ENCODE assay signal across 14 cellular contexts in genomic region chr13:73954808-73955207, GRCh38.
DNase-seq lines count a peak whose midpoint lies in the region; ATAC-seq and TF ChIP-seq lines count a peak whose summit lies in the region.
"Had no signal": no experiment of that assay in that cellular context is flagged by ENCODE, and none has a peak within 500 bp of the region (broad histone marks: within the 10 kb centered on the region; RNA-seq: fewer than 3 reads in every experiment).

No MANE protein-coding gene starts in this region.

- H3K36me3 ChIP-seq in gastroesophageal sphincter, result no peaks in the 10 kb centered on the region
- no peaks in the 10 kb centered on the region for H3K36me3 ChIP-seq in thyroid gland
- H3K36me3 ChIP-seq: brain microvascular endothelial cell, SJSA1 had no signal

- POLR2A ChIA-PET in activated CD4-positive, alpha-beta T cell treated with anti-CD3 and anti-CD28 coated beads for 36 hours (lab: Charles Lee), result no interaction called here

- WGBS in gastroesophageal sphincter (ENCODE audit: low coverage in 1 of 2), 2 donors, result 83 to 96% methylated on average over 1 of the region's 1 CpG
- WGBS in thyroid gland, 2 donors, result 96 to 100% methylated on average over 1 of the region's 1 CpG

- peak; percentile 80 for ATAC-seq in GM19043 (IDR thresholded peaks at IDR 0.05; ENCODE audit: low read depth, unreplicated experiment)
- peak; percentile 71 for ATAC-seq in GM21737 (IDR thresholded peaks at IDR 0.05; ENCODE audit: unreplicated experiment)
- peak; percentile 82 for ATAC-seq in HG03135 (IDR thresholded peaks at IDR 0.05; ENCODE audit: unreplicated experiment)
- ATAC-seq in stimulated activated naive B cell treated with anti-CD40 and anti-IgM and Interleukin-4, amounts not matched to agents 10 μg/mL and 1 μg/mL and 100 μg/mL, for 72 hours (replicated peaks), result peak; percentile 38 to 46
- ATAC-seq in gastroesophageal sphincter, result no peak
- ATAC-seq in activated CD4-positive, alpha-beta T cell treated with anti-CD3 and anti-CD28 coated beads for 36 hours, result no peak

- no peaks in the 10 kb centered on the region for H3K9me3 ChIP-seq in gastroesophageal sphincter
- no peaks in the 10 kb centered on the region for H3K9me3 ChIP-seq in thyroid gland
- H3K9me3 ChIP-seq: SJSA1 had no signal

- peaks cover 2 to 11% of the 10 kb centered on the region in 2 donors for H3K36me3 Mint-ChIP-seq in stimulated activated naive B cell treated with anti-CD40 and anti-IgM and Interleukin-4, amounts not matched to agents 10 μg/mL and 1 μg/mL and 100 μg/mL, for 72 hours
- H3K36me3 Mint-ChIP-seq in activated CD4-positive, alpha-beta T cell treated with anti-CD3 and anti-CD28 coated beads for 36 hours (ENCODE audit: low read depth), result peaks cover 6% of the 10 kb centered on the region

- no peaks in the 10 kb centered on the region for H3K9me3 Mint-ChIP-seq in stimulated activated naive B cell treated with anti-CD40 and anti-IgM and Interleukin-4, amounts not matched to agents 10 μg/mL and 1 μg/mL and 100 μg/mL, for 72 hours
- no peaks in the 10 kb centered on the region for H3K9me3 Mint-ChIP-seq in activated CD4-positive, alpha-beta T cell treated with anti-CD3 and anti-CD28 coated beads for 36 hours (ENCODE audit: low read depth)

- no peak for TF ChIP-seq POLR2A in gastroesophageal sphincter (IDR thresholded peaks at IDR 0.05)
- no peak for TF ChIP-seq POLR2A in thyroid gland (IDR thresholded peaks at IDR 0.05)

- DNase-seq in stimulated activated naive B cell treated with anti-CD40 and anti-IgM and Interleukin-4, amounts not matched to agents 10 μg/mL and 1 μg/mL and 100 μg/mL, for 72 hours, result no peak
- no peak for DNase-seq in thyroid gland
- DNase-seq in NCI-H1694 treated with DMSO at 0.1 percent for 48 hours (lab: John Stamatoyannopoulos, UW), result no peak
- no peak for DNase-seq in activated CD4-positive, alpha-beta T cell treated with anti-CD3 and anti-CD28 coated beads for 36 hours
- DNase-seq: brain microvascular endothelial cell; CD4-positive, CD25-positive, alpha-beta regulatory T cell; GF-D8; MV-4-11; posterior cingulate gyrus had no signal

- H3K27me3 ChIP-seq in gastroesophageal sphincter (no peaks in the 10 kb centered on the region), thyroid gland (no peaks in the 10 kb centered on the region)
- H3K27me3 ChIP-seq: brain microvascular endothelial cell, SJSA1 had no signal

- CTCF ChIA-PET in activated CD4-positive, alpha-beta T cell treated with anti-CD3 and anti-CD28 coated beads for 36 hours (lab: Charles Lee), result no interaction called here

- intact Hi-C loops in thyroid gland (cut with DNase I), result no loop called here
- intact Hi-C loops in activated CD4-positive, alpha-beta T cell treated with anti-CD3 and anti-CD28 coated beads for 36 hours (cut with DNase I, micrococcal nuclease), result no loop called here

- H3K27ac Mint-ChIP-seq in stimulated activated naive B cell treated with anti-CD40 and anti-IgM and Interleukin-4, amounts not matched to agents 10 μg/mL and 1 μg/mL and 100 μg/mL, for 72 hours, result no peak overlapping the region
- no peak overlapping the region for H3K27ac Mint-ChIP-seq in activated CD4-positive, alpha-beta T cell treated with anti-CD3 and anti-CD28 coated beads for 36 hours
- H3K27ac Mint-ChIP-seq: CD4-positive, CD25-positive, alpha-beta regulatory T cell had no signal

- H3K27ac ChIP-seq in gastroesophageal sphincter (no peak overlapping the region), thyroid gland (no peak overlapping the region)
- H3K27ac ChIP-seq: brain microvascular endothelial cell, SJSA1 had no signal

- TF ChIP-seq EP300 in gastroesophageal sphincter (IDR thresholded peaks at IDR 0.05), result no peak

- peaks cover 24 to 30% of the 10 kb centered on the region in 2 donors for H3K4me1 Mint-ChIP-seq in stimulated activated naive B cell treated with anti-CD40 and anti-IgM and Interleukin-4, amounts not matched to agents 10 μg/mL and 1 μg/mL and 100 μg/mL, for 72 hours
- peaks cover 55% of the 10 kb centered on the region for H3K4me1 Mint-ChIP-seq in activated CD4-positive, alpha-beta T cell treated with anti-CD3 and anti-CD28 coated beads for 36 hours

- TF ChIP-seq CTCF in gastroesophageal sphincter (IDR thresholded peaks at IDR 0.05), result no peak
- no peak for TF ChIP-seq CTCF in thyroid gland (IDR thresholded peaks at IDR 0.05)

- H3K4me3 ChIP-seq in gastroesophageal sphincter, result no peak overlapping the region
- no peak overlapping the region for H3K4me3 ChIP-seq in thyroid gland (replicated peaks in 1 of 3)
- H3K4me3 ChIP-seq: SJSA1 had no signal

- no peak overlapping the region for H3K4me3 Mint-ChIP-seq in stimulated activated naive B cell treated with anti-CD40 and anti-IgM and Interleukin-4, amounts not matched to agents 10 μg/mL and 1 μg/mL and 100 μg/mL, for 72 hours
- H3K4me3 Mint-ChIP-seq in activated CD4-positive, alpha-beta T cell treated with anti-CD3 and anti-CD28 coated beads for 36 hours, result no peak overlapping the region
- H3K4me3 Mint-ChIP-seq: CD4-positive, CD25-positive, alpha-beta regulatory T cell had no signal

- H3K27me3 Mint-ChIP-seq in stimulated activated naive B cell treated with anti-CD40 and anti-IgM and Interleukin-4, amounts not matched to agents 10 μg/mL and 1 μg/mL and 100 μg/mL, for 72 hours, result no peaks in the 10 kb centered on the region
- H3K27me3 Mint-ChIP-seq in activated CD4-positive, alpha-beta T cell treated with anti-CD3 and anti-CD28 coated beads for 36 hours, result no peaks in the 10 kb centered on the region
- H3K27me3 Mint-ChIP-seq: CD4-positive, CD25-positive, alpha-beta regulatory T cell had no signal

- peaks cover 0 to 9% (median 2%) of the 10 kb centered on the region in 3 donors for H3K4me1 ChIP-seq in gastroesophageal sphincter
- no peaks in the 10 kb centered on the region for H3K4me1 ChIP-seq in thyroid gland
- H3K4me1 ChIP-seq: SJSA1 had no signal

Comparison
In these comparisons a context has a peak if more than half of its experiments do, and no peak if none do; other contexts are left out.
1. ATAC-seq: peak in GM19043 (single experiment), GM21737 (single experiment), HG03135 (single experiment) and stimulated activated naive B cell treated with anti-CD40 and anti-IgM and Interleukin-4, amounts not matched to agents 10 μg/mL and 1 μg/mL and 100 μg/mL, for 72 hours (2 of 2); none in gastroesophageal sphincter (single experiment) and activated CD4-positive, alpha-beta T cell treated with anti-CD3 and anti-CD28 coated beads for 36 hours (single experiment).